ENCODE assay signal across 1 cellular context in the genomic region with DNA sequence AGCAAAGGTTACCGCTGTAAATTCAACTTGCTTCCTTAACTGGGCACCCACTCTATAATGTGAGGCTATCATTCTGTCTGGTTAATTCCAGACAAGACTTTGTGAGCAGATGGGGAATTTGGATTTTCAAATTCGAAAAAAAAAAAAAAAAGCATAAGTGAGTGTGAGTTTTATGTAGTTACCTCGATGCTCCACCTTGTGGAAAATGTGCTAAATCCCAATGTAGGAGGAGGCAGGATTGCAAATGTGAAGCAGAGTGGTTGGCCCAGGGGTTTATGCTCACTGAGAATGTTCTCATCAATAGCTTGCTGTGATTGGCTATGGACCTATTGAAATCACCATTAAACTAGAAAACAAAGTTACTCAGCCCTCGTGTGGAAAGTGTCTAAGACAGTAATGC.
TF ChIP-seq lines count a peak whose summit lies in the region.

No MANE protein-coding gene starts in this region.

TF ChIP-seq in HCT116, 20 proteins besides CTCF, POLR2A, EP300 and RAD21 (continued from another document):
- TF ChIP-seq REST (IDR thresholded peaks at IDR 0.05; ENCODE audit: low read depth) (no peak), TCF7L2 (IDR thresholded peaks at IDR 0.05; ENCODE audit: borderline replicate concordance, extremely low read depth, insufficient read depth, insufficient read length) (no peak), EZH2phosphoT487 (IDR thresholded peaks at IDR 0.05; ENCODE audit: borderline replicate concordance) (no peak), SP1 (IDR thresholded peaks at IDR 0.05; ENCODE audit: low read depth) (no peak), ELF1 (IDR thresholded peaks at IDR 0.05; ENCODE audit: borderline replicate concordance, low read depth) (no peak)
TF ChIP-seq in HCT116: peak in this region for 0.
